ENCODE assay signal across 9 cellular contexts in the genomic region with DNA sequence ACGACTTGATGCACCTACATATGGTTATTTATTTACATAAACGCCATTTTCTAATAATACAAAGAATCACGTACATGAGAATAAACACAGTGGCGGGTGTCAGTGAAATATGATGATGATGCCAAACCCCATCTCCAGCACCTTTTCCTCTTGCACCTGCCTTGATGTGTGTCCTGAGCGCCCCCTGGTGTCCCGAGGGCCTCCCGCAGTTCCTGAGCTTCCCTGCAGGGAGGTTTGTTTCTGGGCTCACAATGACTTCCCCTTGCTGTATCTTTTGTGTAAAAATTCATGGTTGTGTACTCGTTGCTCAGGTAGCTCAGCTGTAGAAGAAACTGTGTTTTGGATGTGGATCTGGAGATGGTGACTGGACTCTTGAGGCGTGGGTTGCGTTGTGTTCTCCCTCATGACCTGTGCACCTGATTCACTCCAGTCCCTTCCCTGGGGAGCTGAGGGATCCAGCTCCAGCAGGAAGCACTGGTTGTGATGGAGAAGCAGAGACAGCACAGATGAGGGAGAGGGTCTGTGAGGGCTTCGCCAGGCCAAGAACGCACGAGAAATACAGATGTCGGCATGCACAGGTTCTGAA.
DNase-seq lines count a peak whose midpoint lies in the region; ATAC-seq and TF ChIP-seq lines count a peak whose summit lies in the region.
"Had no signal": no experiment of that assay in that cellular context is flagged by ENCODE, and none has a peak within 500 bp of the region (broad histone marks: within the 10 kb centered on the region; RNA-seq: fewer than 3 reads in every experiment).

No MANE protein-coding gene starts in this region.

- no peaks in the 10 kb centered on the region for H3K27me3 ChIP-seq in H7 (ENCODE audit: control insufficient read depth, insufficient read depth, low read length)
- no peaks in the 10 kb centered on the region for H3K27me3 ChIP-seq in gastrocnemius medialis

- H3K4me1 Mint-ChIP-seq in progenitor cell of endocrine pancreas (ENCODE audit: low read depth), result no peaks in the 10 kb centered on the region

- no peak overlapping the region for H3K27ac Mint-ChIP-seq in progenitor cell of endocrine pancreas
- H3K27ac Mint-ChIP-seq: dendritic cell treated with granulocyte-macrophage colony-stimulating factor and Interleukin-4, amounts not matched to agents 40 ng/mL and 50 ng/mL, for 4 days had no signal

- DNase-seq in ACHN, result peak; percentile 36
- peak; percentile 12 for DNase-seq in H7
- peak; percentile 18 for DNase-seq in SK-N-DZ (ENCODE audit: low spot score)
- DNase-seq in activated naive CD4-positive, alpha-beta T cell treated with anti-CD3 and anti-CD28 coated beads, Interleukin-2, amount 50 U/mL, for 16 hours, result peak; percentile 68
- DNase-seq in stimulated activated CD4-positive, alpha-beta T cell treated with anti-CD3 and anti-CD28 coated beads, Interleukin-1b, Interleukin-23, amount 100 ng/mL, for 24 hours (ENCODE audit: low read depth in 4 of 4, low spot score in 1 of 4), result peak in 3 of 4 experiments; percentile 28 to 63 (median 58)
- DNase-seq in gastrocnemius medialis, result no peak
- no peak for DNase-seq in progenitor cell of endocrine pancreas (ENCODE audit: low spot score, unreplicated experiment)

- H3K4me3 ChIP-seq in H7 (ENCODE audit: insufficient read depth, low read depth, low read length) (no peak overlapping the region), gastrocnemius medialis (no peak overlapping the region)

- intact Hi-C loops in gastrocnemius medialis (cut with DNase I; ENCODE audit: low total_unique reads), result no loop called here

- no peak overlapping the region for H3K4me3 Mint-ChIP-seq in progenitor cell of endocrine pancreas (ENCODE audit: low read depth)
- H3K4me3 Mint-ChIP-seq: dendritic cell treated with granulocyte-macrophage colony-stimulating factor and Interleukin-4, amounts not matched to agents 40 ng/mL and 50 ng/mL, for 4 days had no signal

- H3K36me3 Mint-ChIP-seq in progenitor cell of endocrine pancreas (ENCODE audit: insufficient read depth), result peaks cover 6% of the 10 kb centered on the region

- no peak for ATAC-seq in gastrocnemius medialis
- no peak for ATAC-seq in HG03135 (IDR thresholded peaks at IDR 0.05; ENCODE audit: unreplicated experiment)

- no peaks in the 10 kb centered on the region for H3K27me3 Mint-ChIP-seq in progenitor cell of endocrine pancreas

- H3K9me3 ChIP-seq in gastrocnemius medialis, result no peaks in the 10 kb centered on the region

- TF ChIP-seq CTCF in gastrocnemius medialis (IDR thresholded peaks at IDR 0.05 in 4 of 5, conservative IDR thresholded peaks at IDR 0.05 in 1 of 5), result no peak
- no peak for TF ChIP-seq CTCF in progenitor cell of endocrine pancreas (IDR thresholded peaks at IDR 0.05; ENCODE audit: unreplicated experiment)

- peaks cover 61% of the 10 kb centered on the region for H3K9me3 Mint-ChIP-seq in progenitor cell of endocrine pancreas (ENCODE audit: low read depth)
- H3K9me3 Mint-ChIP-seq: dendritic cell treated with granulocyte-macrophage colony-stimulating factor and Interleukin-4, amounts not matched to agents 40 ng/mL and 50 ng/mL, for 4 days had no signal

- no peaks in the 10 kb centered on the region for H3K4me1 ChIP-seq in gastrocnemius medialis

- H3K27ac ChIP-seq in gastrocnemius medialis, result no peak overlapping the region

- no peak for TF ChIP-seq POLR2A in gastrocnemius medialis (IDR thresholded peaks at IDR 0.05)

- in situ Hi-C loops in ACHN (cut with HindIII; ENCODE audit: low pct_ligation_motif_present, low pct_unique_long_range_greater_than_20kb, low sequenced_read_pairs), result no loop called here
- in situ Hi-C loops in gastrocnemius medialis (cut with MboI; ENCODE audit: low sequenced_read_pairs in 4 of 4), result no loop called here

- H3K36me3 ChIP-seq in H7 (replicated peaks; ENCODE audit: control insufficient read depth, insufficient read depth, low read length), result no peaks in the 10 kb centered on the region
- H3K36me3 ChIP-seq in gastrocnemius medialis, result no peaks in the 10 kb centered on the region

Comparison
In these comparisons a context has a peak if more than half of its experiments do, and no peak if none do; other contexts are left out.
1. DNase-seq: peak in ACHN (single experiment), H7 (single experiment), SK-N-DZ (single experiment), activated naive CD4-positive, alpha-beta T cell treated with anti-CD3 and anti-CD28 coated beads, Interleukin-2, amount 50 U/mL, for 16 hours (single experiment) and stimulated activated CD4-positive, alpha-beta T cell treated with anti-CD3 and anti-CD28 coated beads, Interleukin-1b, Interleukin-23, amount 100 ng/mL, for 24 hours (3 of 4); none in gastrocnemius medialis (0 of 2) and progenitor cell of endocrine pancreas (single experiment).